21 cellular contexts compared by ENCODE assay signal in genomic region chr22:43726296-43726695, GRCh38.
DNase-seq lines count a peak whose midpoint lies in the region; ATAC-seq, FAIRE-seq and TF ChIP-seq lines count a peak whose summit lies in the region.
"Had no signal": no experiment of that assay in that cellular context is flagged by ENCODE, and none has a peak within 500 bp of the region (broad histone marks: within the 10 kb centered on the region; RNA-seq: fewer than 3 reads in every experiment).

No MANE protein-coding gene starts in this region.

- ATAC-seq in WTC11 (no peak), natural killer cell (no peak), T-helper 17 cell (no peak), psoas muscle (no peak)
- ATAC-seq: activated T-cell treated with anti-CD3 and anti-CD28 coated beads, Interleukin-2, amount 50 U/mL, for 4 hours; mucosa of descending colon had no signal

- H3K9ac ChIP-seq in HUES48 (ENCODE audit: low read depth, low read length) (no peak overlapping the region), smooth muscle cell (ENCODE audit: low read depth) (no peak overlapping the region)

- H4K20me1 ChIP-seq in smooth muscle cell (ENCODE audit: low read depth), result no peaks in the 10 kb centered on the region

- no peaks in the 10 kb centered on the region for H3K79me2 ChIP-seq in smooth muscle cell (ENCODE audit: low read depth)

- H3K9me3 ChIP-seq in HUES48 (ENCODE audit: control insufficient read depth, insufficient read depth, low read length) (no peaks in the 10 kb centered on the region), smooth muscle cell (replicated peaks; ENCODE audit: low read depth) (no peaks in the 10 kb centered on the region), T-helper 17 cell (ENCODE audit: control insufficient read depth, low read length, poor library complexity, severe bottlenecking) (peaks cover 3% of the 10 kb centered on the region), psoas muscle (no peaks in the 10 kb centered on the region)
- H3K9me3 ChIP-seq: mucosa of descending colon had no signal

- H3K4me1 Mint-ChIP-seq in WTC11 (peaks cover 18% of the 10 kb centered on the region), natural killer cell (peaks cover 0 to 5% of the 10 kb centered on the region in 2 donors), T-helper 17 cell (no peaks in the 10 kb centered on the region)
- H3K4me1 Mint-ChIP-seq: activated B cell treated with CpG ODN at 0.5 μM for 24 hours had no signal

- intact Hi-C loops in natural killer cell (cut with micrococcal nuclease) (no loop called here), psoas muscle (cut with DNase I) (no loop called here)

- peaks cover 12% of the 10 kb centered on the region for H3F3A ChIP-seq in smooth muscle cell (ENCODE audit: low read depth)

- no peak overlapping the region for H3K4me3 Mint-ChIP-seq in WTC11
- H3K4me3 Mint-ChIP-seq in natural killer cell, result no peak overlapping the region
- no peak overlapping the region for H3K4me3 Mint-ChIP-seq in T-helper 17 cell
- H3K4me3 Mint-ChIP-seq: activated B cell treated with CpG ODN at 0.5 μM for 24 hours; activated naive CD4-positive, alpha-beta T cell treated with anti-CD3 and anti-CD28 coated beads, Interleukin-2, amount 10 ng/mL, durations not matched to agents 7 days and 5 days; activated T-cell treated with anti-CD3 and anti-CD28 coated beads, Interleukin-2, amount 50 U/mL, for 4 hours had no signal

- TF ChIP-seq CTCF in WTC11 (IDR thresholded peaks at IDR 0.05), result no peak
- no peak for TF ChIP-seq CTCF in smooth muscle cell (IDR thresholded peaks at IDR 0.05; ENCODE audit: borderline replicate concordance, insufficient read depth, poor library complexity, severe bottlenecking)
- TF ChIP-seq CTCF in natural killer cell (IDR thresholded peaks at IDR 0.05), result no peak
- no peak for TF ChIP-seq CTCF in psoas muscle (IDR thresholded peaks at IDR 0.05)

- TF ChIP-seq POLR2A in H54 (IDR thresholded peaks at IDR 0.05; ENCODE audit: low read depth, low read length), result no peak

- H3K9me3 Mint-ChIP-seq in WTC11, result 0 out of 2 replicates have a peak, but pooled peaks cover 9% of the 10 kb centered on the region
- H3K9me3 Mint-ChIP-seq in natural killer cell, result no peaks in the 10 kb centered on the region
- H3K9me3 Mint-ChIP-seq: activated naive CD4-positive, alpha-beta T cell treated with anti-CD3 and anti-CD28 coated beads, Interleukin-2, amount 10 ng/mL, durations not matched to agents 7 days and 5 days; activated T-cell treated with anti-CD3 and anti-CD28 coated beads, Interleukin-2, amount 50 U/mL, for 4 hours had no signal

- peak overlapping the region; percentile 66 for H3K4me2 ChIP-seq in smooth muscle cell
- H3K4me2 ChIP-seq: PC-9 had no signal

- DNase-seq in WTC11 (ENCODE audit: low spot score) (no peak), globus pallidus (ENCODE audit: low spot score) (peak; percentile 5), smooth muscle cell (lab: John Stamatoyannopoulos, UW; ENCODE audit: unreplicated experiment) (no peak), H54 (ENCODE audit: insufficient read length, low spot score) (no peak), natural killer cell (no peak), T-helper 17 cell (no peak), psoas muscle (no peak)
- DNase-seq: activated B cell treated with CpG ODN at 0.5 μM for 24 hours; activated naive CD4-positive, alpha-beta T cell treated with anti-CD3 and anti-CD28 coated beads, Interleukin-2, amount 10 ng/mL, durations not matched to agents 7 days and 5 days; activated T-cell treated with anti-CD3 and anti-CD28 coated beads, Interleukin-2, amount 50 U/mL, for 4 hours; COR-L47; mucosa of descending colon; NCI-H1105 treated with DMSO at 0.1 percent for 48 hours; NCI-H2081 treated with DMSO at 0.1 percent for 48 hours; NCI-H526 treated with DMSO at 0.1 percent for 48 hours; PC-9; retina; stimulated activated naive CD4-positive, alpha-beta T cell; trophoblast cell had no signal

- H3K27ac Mint-ChIP-seq in WTC11 (peak overlapping the region; percentile 78), natural killer cell (no peak overlapping the region), T-helper 17 cell (no peak overlapping the region)
- H3K27ac Mint-ChIP-seq: activated B cell treated with CpG ODN at 0.5 μM for 24 hours; activated naive CD4-positive, alpha-beta T cell treated with anti-CD3 and anti-CD28 coated beads, Interleukin-2, amount 10 ng/mL, durations not matched to agents 7 days and 5 days had no signal

- no peaks in the 10 kb centered on the region for H3K27me3 Mint-ChIP-seq in WTC11 (ENCODE audit: low read depth)
- H3K27me3 Mint-ChIP-seq in natural killer cell (ENCODE audit: low read depth in 2 of 2), result peaks cover 18% of the 10 kb centered on the region in 2 donors
- H3K27me3 Mint-ChIP-seq in T-helper 17 cell, result peaks cover 17% of the 10 kb centered on the region

- peak overlapping the region; percentile 22 for H2AFZ ChIP-seq in smooth muscle cell (ENCODE audit: low read depth)
- H2AFZ ChIP-seq: PC-9 had no signal

- no peak overlapping the region for H3K4me3 ChIP-seq in HUES48 (ENCODE audit: low read depth, low read length)
- no peak overlapping the region for H3K4me3 ChIP-seq in smooth muscle cell
- H3K4me3 ChIP-seq in psoas muscle, result no peak overlapping the region
- H3K4me3 ChIP-seq: coronary artery, mucosa of descending colon, PC-9 had no signal

- H3K27me3 ChIP-seq in HUES48 (ENCODE audit: control insufficient read depth, insufficient read depth, low read length), result 0 out of 2 replicates have a peak, but pooled peaks cover 3% of the 10 kb centered on the region
- H3K27me3 ChIP-seq in smooth muscle cell (ENCODE audit: low read depth), result no peaks in the 10 kb centered on the region
- no peaks in the 10 kb centered on the region for H3K27me3 ChIP-seq in psoas muscle (ENCODE audit: insufficient read depth in 3 of 3, low read length in 2 of 3)

- no peaks in the 10 kb centered on the region for H3K36me3 ChIP-seq in HUES48 (ENCODE audit: control insufficient read depth, insufficient read depth, low read length)
- no peaks in the 10 kb centered on the region for H3K36me3 ChIP-seq in smooth muscle cell (ENCODE audit: low read depth)
- H3K36me3 ChIP-seq in psoas muscle (ENCODE audit: insufficient read depth in 1 of 2, low read depth in 1 of 2), result no peaks in the 10 kb centered on the region

- peak overlapping the region; percentile 36 for H3K27ac ChIP-seq in HUES48 (ENCODE audit: low read depth, low read length)
- H3K27ac ChIP-seq in smooth muscle cell (ENCODE audit: low read depth), result peak overlapping the region; percentile 25
- no peak overlapping the region for H3K27ac ChIP-seq in psoas muscle
- H3K27ac ChIP-seq: PC-9 had no signal

- H3K36me3 Mint-ChIP-seq in WTC11 (no peaks in the 10 kb centered on the region), natural killer cell (no peaks in the 10 kb centered on the region), T-helper 17 cell (ENCODE audit: low read depth) (peaks cover 3% of the 10 kb centered on the region)
- H3K36me3 Mint-ChIP-seq: activated naive CD4-positive, alpha-beta T cell treated with anti-CD3 and anti-CD28 coated beads, Interleukin-2, amount 10 ng/mL, durations not matched to agents 7 days and 5 days had no signal

- CTCF ChIA-PET in WTC11 (lab: Charles Lee), result interaction anchor here (0.6 to 0.7 kb wide), 2 partner anchors 99 to 1828 kb away, joined by 3 to 5 read pairs; no protein-coding TSS in a partner anchor

- POLR2A ChIA-PET in WTC11 (lab: Charles Lee), result no interaction called here

- H3K4me1 ChIP-seq in HUES48 (ENCODE audit: control insufficient read depth, insufficient read depth, low read length) (peaks cover 23% of the 10 kb centered on the region), smooth muscle cell (ENCODE audit: low read depth) (peaks cover 7% of the 10 kb centered on the region), psoas muscle (no peaks in the 10 kb centered on the region)

- no peak for FAIRE-seq in H54 (lab: Jason Lieb, UNC)

TF ChIP-seq in WTC11, 78 proteins besides CTCF, POLR2A, EP300 and RAD21:
- TF ChIP-seq PREB (CRISPR knock-in tag; IDR thresholded peaks at IDR 0.05; ENCODE audit: borderline replicate concordance), result no peak
TF ChIP-seq in WTC11: peak in this region for 0.
